ENCODE assay signal across 8 cellular contexts in the genomic region with DNA sequence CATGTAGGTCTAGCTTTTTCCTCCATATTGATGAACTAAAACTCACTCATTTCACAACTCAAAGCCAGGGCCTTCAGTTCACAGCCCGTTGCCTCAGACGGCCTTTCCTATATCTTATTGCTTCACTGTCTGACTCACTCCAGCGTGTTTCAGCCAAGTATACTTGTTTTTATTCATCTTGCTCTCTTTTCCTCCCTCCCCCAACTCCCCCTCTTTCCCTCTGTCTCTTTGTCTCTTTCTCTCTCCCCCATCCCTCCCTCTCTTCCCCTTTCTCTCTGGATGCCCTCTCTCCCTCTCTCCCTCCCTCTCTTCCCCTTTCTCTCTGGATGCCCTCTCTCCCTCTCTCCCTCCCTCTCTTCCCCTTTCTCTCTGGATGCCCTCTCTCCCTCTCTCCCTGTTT. TPM values are rescaled to one million over a fixed set of nuclear protein-coding genes. Genes with fewer than 3 reads are reported as not detected.
DNase-seq lines count a peak whose midpoint lies in the region; ATAC-seq and TF ChIP-seq lines count a peak whose summit lies in the region.
"Not testable (repeated sequence)": the region's sequence is repeated elsewhere in the genome, so short reads cannot be mapped to it uniquely, and the experiment has no call there.

No MANE protein-coding gene starts in this region.

- DNase-seq in EH (ENCODE audit: low read depth) (peak; percentile 95), NCI-H226 (peak; percentile 87), foreskin keratinocyte (peak; percentile 69 to 82), lung (ENCODE audit: low spot score) (peak; percentile 29), pulmonary artery endothelial cell (ENCODE audit: low read depth, low spot score) (peak; percentile 58)
- peak; percentile 2 to 5 for DNase-seq in activated CD4-positive, alpha-beta T cell treated with anti-CD3 and anti-CD28 coated beads, Interleukin-2, amount 50 U/mL, for 48 hours
- DNase-seq in chondrocyte (ENCODE audit: low spot score); type B pancreatic cell (ENCODE audit: extremely low spot score, unreplicated experiment): not testable (repeated sequence)

- peak; percentile 77 for ATAC-seq in foreskin keratinocyte
- ATAC-seq in lung (ENCODE audit: insufficient read depth, low FRiP score) = not testable (repeated sequence)

- TF ChIP-seq CTCF in chondrocyte (IDR thresholded peaks at IDR 0.05); foreskin keratinocyte (conservative IDR thresholded peaks at IDR 0.05); lung (IDR thresholded peaks at IDR 0.05; ENCODE audit: control extremely low read depth, extremely low read depth); type B pancreatic cell (conservative IDR thresholded peaks at IDR 0.05): not testable (repeated sequence)

- H3K4me1 Mint-ChIP-seq in chondrocyte (ENCODE audit: low read depth) = peaks cover 56% of the 10 kb centered on the region
- not testable (repeated sequence) for H3K4me1 Mint-ChIP-seq in type B pancreatic cell (ENCODE audit: unreplicated experiment)

- H3K36me3 ChIP-seq in lung (ENCODE audit: control insufficient read depth in 2 of 2, insufficient read depth in 2 of 2, low read length in 2 of 2) = not testable (repeated sequence)

- not testable (repeated sequence) for H3K4me1 ChIP-seq in foreskin keratinocyte; lung (ENCODE audit: control insufficient read depth in 2 of 2, insufficient read depth in 2 of 2, low read length in 2 of 2)

- not testable (repeated sequence) for H3K27me3 Mint-ChIP-seq in chondrocyte (ENCODE audit: low read depth); type B pancreatic cell

- H3K9me3 Mint-ChIP-seq in chondrocyte (ENCODE audit: low read depth) = peaks cover 12% of the 10 kb centered on the region
- H3K9me3 Mint-ChIP-seq in type B pancreatic cell = not testable (repeated sequence)

- H3K27me3 ChIP-seq in foreskin keratinocyte; lung (ENCODE audit: control insufficient read depth, insufficient read depth): not testable (repeated sequence)

- H3K36me3 Mint-ChIP-seq in chondrocyte (ENCODE audit: low read depth) = peaks cover 49% of the 10 kb centered on the region
- H3K36me3 Mint-ChIP-seq in type B pancreatic cell = not testable (repeated sequence)

- WGBS in lung, 2 donors = 31 to 41% methylated on average over 3 of the region's 3 CpGs

- H3K27ac ChIP-seq in foreskin keratinocyte (peak overlapping the region; percentile 79), lung (ENCODE audit: low read depth in 1 of 2, low read length in 1 of 2) (peak overlapping the region; percentile 58 to 80)

- not testable (repeated sequence) for H3K9me3 ChIP-seq in lung (ENCODE audit: control insufficient read depth in 2 of 2, insufficient read depth in 1 of 2, low read length in 1 of 2)

- peak overlapping the region; percentile 94 for H3K27ac Mint-ChIP-seq in chondrocyte (ENCODE audit: unreplicated experiment)
- not testable (repeated sequence) for H3K27ac Mint-ChIP-seq in type B pancreatic cell

- not testable (repeated sequence) for H3K4me3 ChIP-seq in lung

- H3K4me3 Mint-ChIP-seq in chondrocyte (ENCODE audit: unreplicated experiment) = not testable (repeated sequence)
- H3K4me3 Mint-ChIP-seq in type B pancreatic cell = peak overlapping the region; percentile 38

RNA-seq across cellular contexts. Expression of gene THBS2, which starts 38.9 kb away (rescaled TPM):
- 1,244 to 1,906 TPM (median 1,285 TPM) in 3 replicates for total RNA-seq in chondrocyte
- total RNA-seq in foreskin keratinocyte = 345 and 346 TPM in 2 replicates
- 85.3 and 98.3 TPM in 2 replicates for polyA plus RNA-seq in foreskin keratinocyte
- 10 to 100 TPM; 33.2 to 35.4 TPM for total RNA-seq in lung
- 10 to 100 TPM in 1 of 2 donors, 1 to 10 TPM in 1; 5.5 to 15.1 TPM for polyA plus RNA-seq in lung
- 3.2 and 7.9 TPM in 2 replicates for total RNA-seq in pulmonary artery endothelial cell
- total RNA-seq in type B pancreatic cell (ENCODE audit: low replicate concordance) = 0.40 and 4.2 TPM in 2 replicates
